10 cellular contexts compared by ENCODE assay signal in genomic region chr2:43292851-43293743, GRCh38.
DNase-seq lines count a peak whose midpoint lies in the region; ATAC-seq and TF ChIP-seq lines count a peak whose summit lies in the region.
"Had no signal": no experiment of that assay in that cellular context is flagged by ENCODE, and none has a peak within 500 bp of the region (broad histone marks: within the 10 kb centered on the region; RNA-seq: fewer than 3 reads in every experiment).

No MANE protein-coding gene starts in this region.

- 88 to 93% (median 91%) methylated on average over 11 of the region's 11 CpGs for WGBS in heart left ventricle, 4 donors
- 88 to 94% (median 90%) methylated on average over 10 to 11 of the region's 11 CpGs for WGBS in adrenal gland, 4 donors
- 76 to 84% methylated on average over 11 of the region's 11 CpGs for WGBS in aorta, 2 donors

- H3K27me3 ChIP-seq in heart left ventricle (no peaks in the 10 kb centered on the region), adrenal gland (no peaks in the 10 kb centered on the region), aorta (ENCODE audit: control insufficient read depth in 1 of 2, insufficient read depth in 2 of 2, low read length in 1 of 2) (no peaks in the 10 kb centered on the region)

- intact Hi-C loops in heart left ventricle (cut with DNase I) (no loop called here), left cardiac atrium (cut with DNase I) (no loop called here), adrenal gland (cut with DNase I) (no loop called here), aorta (cut with DNase I) (no loop called here)

- peaks cover 25% of the 10 kb centered on the region for H3K36me3 Mint-ChIP-seq in mesothelial cell of epicardium

- TF ChIP-seq POLR2A in heart left ventricle (IDR thresholded peaks at IDR 0.05) (no peak), adrenal gland (IDR thresholded peaks at IDR 0.05) (no peak)

- H3K27me3 Mint-ChIP-seq in mesothelial cell of epicardium (ENCODE audit: low read depth), result no peaks in the 10 kb centered on the region
- H3K27me3 Mint-ChIP-seq: T-helper 17 cell had no signal

- peaks cover 7% of the 10 kb centered on the region for H3K4me1 Mint-ChIP-seq in mesothelial cell of epicardium

- no peaks in the 10 kb centered on the region for H3K9me3 Mint-ChIP-seq in mesothelial cell of epicardium

- TF ChIP-seq CTCF in heart left ventricle (IDR thresholded peaks at IDR 0.05) (no peak), adrenal gland (IDR thresholded peaks at IDR 0.05) (no peak), mesothelial cell of epicardium (IDR thresholded peaks at IDR 0.05; ENCODE audit: unreplicated experiment) (no peak)

- no peaks in the 10 kb centered on the region for H3K9me3 ChIP-seq in heart left ventricle
- H3K9me3 ChIP-seq in adrenal gland (replicated peaks in 1 of 3), result no peaks in the 10 kb centered on the region
- no peaks in the 10 kb centered on the region for H3K9me3 ChIP-seq in aorta (ENCODE audit: control insufficient read depth, low read length)

- H3K4me3 ChIP-seq in heart left ventricle, result no peak overlapping the region
- no peak overlapping the region for H3K4me3 ChIP-seq in adrenal gland
- H3K4me3 ChIP-seq in aorta (ENCODE audit: low read length in 2 of 2), result no peak overlapping the region

- DNase-seq in heart left ventricle, result no peak
- DNase-seq in left cardiac atrium, result no peak
- DNase-seq in adrenal gland, result no peak
- DNase-seq in mesothelial cell of epicardium (ENCODE audit: low spot score in 2 of 2, unreplicated experiment in 2 of 2), result no peak
- no peak for DNase-seq in aorta
- DNase-seq in NCI-H1048 (lab: John Stamatoyannopoulos, UW), result no peak
- no peak for DNase-seq in stimulated activated CD4-positive, alpha-beta T cell treated with anti-CD3 and anti-CD28 coated beads, Interleukin-4, amount 100 ng/mL, for 1 hour
- DNase-seq in superior temporal gyrus (ENCODE audit: extremely low spot score), result no peak
- DNase-seq: T-helper 17 cell had no signal

- H3K36me3 ChIP-seq in heart left ventricle (peaks cover 0 to 28% (median 8%) of the 10 kb centered on the region in 9 donors), adrenal gland (replicated peaks in 1 of 2) (no peaks in the 10 kb centered on the region), aorta (ENCODE audit: control insufficient read depth in 1 of 2, insufficient read depth in 2 of 2, low read length in 1 of 2) (no peaks in the 10 kb centered on the region)

- H3K27ac ChIP-seq in heart left ventricle (peak overlapping the region in 7 of 12 donors; percentile 22 to 79 (median 38)), adrenal gland (peak overlapping the region in 3 of 5 donors; percentile 22 to 62 (median 53)), aorta (ENCODE audit: low read depth in 1 of 2, low read length in 2 of 2) (no peak overlapping the region)

- H3K4me1 ChIP-seq in heart left ventricle (peaks cover 0 to 41% (median 12%) of the 10 kb centered on the region in 12 donors), adrenal gland (replicated peaks in 1 of 2) (peaks cover 0 to 8% of the 10 kb centered on the region in 2 donors), aorta (ENCODE audit: control insufficient read depth in 1 of 2, insufficient read depth in 2 of 2, low read length in 2 of 2) (peaks cover 1 to 3% of the 10 kb centered on the region in 2 donors)

- H3K27ac Mint-ChIP-seq in mesothelial cell of epicardium, result peak overlapping the region; percentile 61
- H3K27ac Mint-ChIP-seq: T-helper 17 cell had no signal

- no peak overlapping the region for H3K4me3 Mint-ChIP-seq in mesothelial cell of epicardium
- H3K4me3 Mint-ChIP-seq: nephron, T-helper 17 cell had no signal

- ATAC-seq in heart left ventricle (no peak), left cardiac atrium (no peak), aorta (ENCODE audit: low FRiP score) (peak; percentile 37)

Comparison
In these comparisons a context has a peak if more than half of its experiments do, and no peak if none do; other contexts are left out.
1. H3K27ac ChIP-seq: peak in heart left ventricle (7 of 12) and adrenal gland (3 of 5); none in aorta (0 of 2).